ENCODE assay signal across 22 cellular contexts in genomic region chrX:6959006-6959405, GRCh38.
"Had no signal": no experiment of that assay in that cellular context is flagged by ENCODE, and none has a peak within 500 bp of the region (broad histone marks: within the 10 kb centered on the region; RNA-seq: fewer than 3 reads in every experiment).

No MANE protein-coding gene starts in this region.

- H3K27me3 Mint-ChIP-seq: activated naive CD8-positive, alpha-beta T cell; activated T-cell treated with anti-CD3 and anti-CD28 coated beads, Interleukin-2, amount 50 U/mL, for 24 hours; activated T-helper 17 cell treated with anti-CD3 and anti-CD28 coated beads, Interleukin-2, amount 50 U/mL, for 72 hours; central memory CD8-positive, alpha-beta T cell; effector memory CD8-positive, alpha-beta T cell; naive thymus-derived CD8-positive, alpha-beta T cell; stimulated activated memory B cell treated with anti-CD40 and anti-IgM and Interleukin-4, amounts not matched to agents 10 μg/mL and 1 μg/mL and 100 μg/mL, for 72 hours; type B pancreatic cell had no signal

- H3K36me3 ChIP-seq: breast epithelium, esophagus muscularis mucosa, left lung, stomach had no signal

- H3K4me2 ChIP-seq: smooth muscle cell had no signal

- H3K9me3 Mint-ChIP-seq: activated T-cell treated with anti-CD3 and anti-CD28 coated beads, Interleukin-2, amount 50 U/mL, for 24 hours; activated T-helper 17 cell treated with anti-CD3 and anti-CD28 coated beads, Interleukin-2, amount 50 U/mL, for 72 hours; central memory CD8-positive, alpha-beta T cell; effector memory CD8-positive, alpha-beta T cell; stimulated activated memory B cell treated with anti-CD40 and anti-IgM and Interleukin-4, amounts not matched to agents 10 μg/mL and 1 μg/mL and 100 μg/mL, for 72 hours had no signal

- H3K4me3 Mint-ChIP-seq: activated naive CD8-positive, alpha-beta T cell; activated T-cell treated with anti-CD3 and anti-CD28 coated beads, Interleukin-2, amount 50 U/mL, for 24 hours; activated T-helper 17 cell treated with anti-CD3 and anti-CD28 coated beads, Interleukin-2, amount 50 U/mL, for 72 hours; central memory CD8-positive, alpha-beta T cell; effector memory CD8-positive, alpha-beta T cell; immature natural killer cell; naive thymus-derived CD8-positive, alpha-beta T cell; stimulated activated memory B cell treated with anti-CD40 and anti-IgM and Interleukin-4, amounts not matched to agents 10 μg/mL and 1 μg/mL and 100 μg/mL, for 72 hours; type B pancreatic cell had no signal

- H3K9me3 ChIP-seq: left lung had no signal

- DNase-seq: activated naive CD4-positive, alpha-beta T cell; activated T-cell treated with anti-CD3 and anti-CD28 coated beads, Interleukin-2, amount 50 U/mL, for 24 hours; dorsolateral prefrontal cortex; effector memory CD8-positive, alpha-beta T cell; glutamatergic neuron; hippocampal formation; immature natural killer cell; left lung; naive thymus-derived CD8-positive, alpha-beta T cell; stimulated activated CD4-positive, alpha-beta T cell treated with anti-CD3 and anti-CD28 coated beads, Interleukin-15, amount 100 ng/mL, for 24 hours; stomach; T-helper 1 cell had no signal

- H3K27me3 ChIP-seq: breast epithelium, esophagus muscularis mucosa, left lung, stomach had no signal

- H3K27ac Mint-ChIP-seq: activated naive CD8-positive, alpha-beta T cell; activated T-cell treated with anti-CD3 and anti-CD28 coated beads, Interleukin-2, amount 50 U/mL, for 24 hours; activated T-helper 17 cell treated with anti-CD3 and anti-CD28 coated beads, Interleukin-2, amount 50 U/mL, for 72 hours; effector memory CD8-positive, alpha-beta T cell; immature natural killer cell; naive thymus-derived CD8-positive, alpha-beta T cell; stimulated activated memory B cell treated with anti-CD40 and anti-IgM and Interleukin-4, amounts not matched to agents 10 μg/mL and 1 μg/mL and 100 μg/mL, for 72 hours; type B pancreatic cell had no signal

- H3K4me1 ChIP-seq: breast epithelium, esophagus muscularis mucosa, left lung had no signal

- H3K4me3 ChIP-seq: breast epithelium, dorsolateral prefrontal cortex, esophagus muscularis mucosa, left lung, lung, smooth muscle cell, stomach had no signal

- H3K4me1 Mint-ChIP-seq: activated T-helper 17 cell treated with anti-CD3 and anti-CD28 coated beads, Interleukin-2, amount 50 U/mL, for 72 hours; central memory CD8-positive, alpha-beta T cell; immature natural killer cell; naive thymus-derived CD8-positive, alpha-beta T cell; stimulated activated memory B cell treated with anti-CD40 and anti-IgM and Interleukin-4, amounts not matched to agents 10 μg/mL and 1 μg/mL and 100 μg/mL, for 72 hours had no signal

- ATAC-seq: activated T-helper 17 cell treated with anti-CD3 and anti-CD28 coated beads, Interleukin-2, amount 50 U/mL, for 72 hours; effector memory CD8-positive, alpha-beta T cell; left lung; naive thymus-derived CD8-positive, alpha-beta T cell; sciatic nerve; stimulated activated memory B cell treated with anti-CD40 and anti-IgM and Interleukin-4, amounts not matched to agents 10 μg/mL and 1 μg/mL and 100 μg/mL, for 72 hours had no signal

- H3K27ac ChIP-seq: breast epithelium, dorsolateral prefrontal cortex, esophagus muscularis mucosa, left lung had no signal
